ENCODE assay signal across 8 cellular contexts in the genomic region with DNA sequence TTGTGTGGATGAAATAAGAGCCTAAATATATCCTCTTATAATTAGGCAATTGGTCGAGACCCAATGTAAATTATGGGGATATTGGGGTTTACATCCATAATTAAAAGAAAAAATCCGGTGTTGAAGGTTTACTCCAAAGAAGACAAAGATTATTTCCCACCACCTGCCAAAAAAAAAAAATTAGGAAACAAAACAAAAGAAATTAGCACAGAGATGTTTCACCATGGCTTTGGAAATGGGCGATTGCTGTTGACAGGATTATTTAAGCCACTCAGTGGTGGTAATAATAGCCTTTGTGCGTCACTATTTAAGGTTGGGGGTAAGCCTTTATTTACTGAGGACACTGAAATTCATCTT. TPM values are rescaled to one million over a fixed set of nuclear protein-coding genes. Genes with fewer than 3 reads are reported as not detected.
A peak's percentile ranks its signal among the peaks of the same experiment; 100 is the strongest.
DNase-seq lines count a peak whose midpoint lies in the region; ATAC-seq and TF ChIP-seq lines count a peak whose summit lies in the region.

No MANE protein-coding gene starts in this region.

- H3K27ac Mint-ChIP-seq in natural killer cell treated with Interleukin-12 subunit alpha and Interleukin-12 subunit beta and Interleukin-15 and Interleukin-18, amount 100 ng/mL, for 72 hours: peak overlapping the region; percentile 68 to 69

- H3K4me1 ChIP-seq in BLaER1 treated with 17β-estradiol and CSF1 and Interleukin-3, amounts not matched to agents 10 nM and 100 nM: peaks cover 9 to 26% (median 17%) of the 10 kb centered on the region in 10 experiments
- H3K4me1 ChIP-seq in Loucy (ENCODE audit: insufficient read depth, low read length, poor library complexity, severe bottlenecking): peaks cover 20% of the 10 kb centered on the region

- peak overlapping the region; percentile 67 to 97 (median 89) for H3K4me2 ChIP-seq in BLaER1 treated with 17β-estradiol and CSF1 and Interleukin-3, amounts not matched to agents 10 nM and 100 nM
- peak overlapping the region; percentile 93 for H3K4me2 ChIP-seq in Loucy (ENCODE audit: low read depth, low read length, poor library complexity, severe bottlenecking)

- no peaks in the 10 kb centered on the region for H3K27me3 ChIP-seq in BLaER1 treated with 17β-estradiol and CSF1 and Interleukin-3, amounts not matched to agents 10 nM and 100 nM
- no peaks in the 10 kb centered on the region for H3K27me3 ChIP-seq in Loucy (ENCODE audit: insufficient read depth, low read length, poor library complexity, severe bottlenecking)

- H3K4me3 Mint-ChIP-seq in natural killer cell treated with Interleukin-12 subunit alpha and Interleukin-12 subunit beta and Interleukin-15 and Interleukin-18, amount 100 ng/mL, for 72 hours: peak overlapping the region; percentile 91

- peaks cover 0 to 14% (median 3%) of the 10 kb centered on the region in 11 experiments; a peak in 12 of 22 replicates for H3K36me3 ChIP-seq in BLaER1 treated with 17β-estradiol and CSF1 and Interleukin-3, amounts not matched to agents 10 nM and 100 nM
- no peaks in the 10 kb centered on the region for H3K36me3 ChIP-seq in Loucy (ENCODE audit: insufficient read depth, low read length)

- no peaks in the 10 kb centered on the region for H3K9me3 ChIP-seq in BLaER1 treated with 17β-estradiol and CSF1 and Interleukin-3, amounts not matched to agents 10 nM and 100 nM (replicated peaks in 1 of 11)
- no peaks in the 10 kb centered on the region for H3K9me3 ChIP-seq in Loucy (ENCODE audit: insufficient read depth, low read depth, low read length)

- DNase-seq in coronary artery (ENCODE audit: low spot score) (no peak), NCI-H345 treated with DMSO at 0.1 percent for 48 hours (lab: John Stamatoyannopoulos, UW; ENCODE audit: unreplicated experiment) (no peak), amniotic stem cell (lab: John Stamatoyannopoulos, UW) (no peak)
- DNase-seq in natural killer cell treated with Interleukin-12 subunit alpha and Interleukin-12 subunit beta and Interleukin-15 and Interleukin-18, amount 100 ng/mL, for 72 hours (ENCODE audit: low spot score): no peak
- DNase-seq in activated effector memory CD4-positive, alpha-beta T cell treated with anti-CD3 and anti-CD28 coated beads, Interleukin-2, amount 50 U/mL, for 16 hours: no peak

- peaks cover 0 to 23% (median 10%) of the 10 kb centered on the region in 11 experiments; a peak in 10 of 22 replicates for H4K20me1 ChIP-seq in BLaER1 treated with 17β-estradiol and CSF1 and Interleukin-3, amounts not matched to agents 10 nM and 100 nM
- H4K20me1 ChIP-seq in Loucy (ENCODE audit: insufficient read depth, low read length, poor library complexity, severe bottlenecking): peaks cover 7% of the 10 kb centered on the region

- ATAC-seq in natural killer cell treated with Interleukin-12 subunit alpha and Interleukin-12 subunit beta and Interleukin-15 and Interleukin-18, amount 100 ng/mL, for 72 hours: no peak
- no peak for ATAC-seq in GM19324 (IDR thresholded peaks at IDR 0.05; ENCODE audit: low FRiP score, unreplicated experiment)

- H3K27me3 Mint-ChIP-seq in natural killer cell treated with Interleukin-12 subunit alpha and Interleukin-12 subunit beta and Interleukin-15 and Interleukin-18, amount 100 ng/mL, for 72 hours: no peaks in the 10 kb centered on the region

- H3K27ac ChIP-seq in BLaER1 treated with 17β-estradiol and CSF1 and Interleukin-3, amounts not matched to agents 10 nM and 100 nM: peak overlapping the region in 10 of 11 experiments; percentile 68 to 88 (median 78); a peak in 19 of 22 replicates
- H3K27ac ChIP-seq in coronary artery: peak overlapping the region; percentile 97 to 98

- H3K9ac ChIP-seq in BLaER1 treated with 17β-estradiol and CSF1 and Interleukin-3, amounts not matched to agents 10 nM and 100 nM: peak overlapping the region; percentile 79 to 90 (median 84); a peak in 21 of 22 replicates
- peak overlapping the region; percentile 67 for H3K9ac ChIP-seq in Loucy (ENCODE audit: low read depth, low read length, poor library complexity, severe bottlenecking)

- H3K9me2 ChIP-seq in Loucy (replicated peaks; ENCODE audit: low read depth, low read length): no peaks in the 10 kb centered on the region

- H3K4me3 ChIP-seq in BLaER1 treated with 17β-estradiol and CSF1 and Interleukin-3, amounts not matched to agents 10 nM and 100 nM: peak overlapping the region; percentile 60 to 93 (median 78)
- H3K4me3 ChIP-seq in Loucy (ENCODE audit: low read length, poor library complexity, severe bottlenecking) (peak overlapping the region; percentile 88), coronary artery (peak overlapping the region; percentile 95)

- TF ChIP-seq CTCF in Loucy (conservative IDR thresholded peaks at IDR 0.05; ENCODE audit: low read length): no peak
- no peak for TF ChIP-seq CTCF in coronary artery (IDR thresholded peaks at IDR 0.05)

- no peaks in the 10 kb centered on the region for H3K9me3 Mint-ChIP-seq in natural killer cell treated with Interleukin-12 subunit alpha and Interleukin-12 subunit beta and Interleukin-15 and Interleukin-18, amount 100 ng/mL, for 72 hours

- H3K79me2 ChIP-seq in Loucy (ENCODE audit: insufficient read depth, low read length): peaks cover 32% of the 10 kb centered on the region

- H3K36me3 Mint-ChIP-seq in natural killer cell treated with Interleukin-12 subunit alpha and Interleukin-12 subunit beta and Interleukin-15 and Interleukin-18, amount 100 ng/mL, for 72 hours: no peaks in the 10 kb centered on the region

- peak overlapping the region; percentile 92 for H2AFZ ChIP-seq in Loucy (ENCODE audit: low read length)

- no peaks in the 10 kb centered on the region for H3F3A ChIP-seq in Loucy (ENCODE audit: low read depth)

- peaks cover 15 to 23% of the 10 kb centered on the region in 2 donors for H3K4me1 Mint-ChIP-seq in natural killer cell treated with Interleukin-12 subunit alpha and Interleukin-12 subunit beta and Interleukin-15 and Interleukin-18, amount 100 ng/mL, for 72 hours (ENCODE audit: low read depth in 2 of 2)

RNA-seq across cellular contexts. Expression of a gene that starts 0.6 kb away (rescaled TPM):
- 10 to 100 TPM; 22.9 to 23.6 TPM for total RNA-seq in natural killer cell treated with Interleukin-12 subunit alpha and Interleukin-12 subunit beta and Interleukin-15 and Interleukin-18, amount 100 ng/mL, for 72 hours

RNA-seq across cellular contexts. Expression of a gene that starts 16.0 kb away (rescaled TPM):
- 10 to 100 TPM; 71.8 to 76.5 TPM for total RNA-seq in natural killer cell treated with Interleukin-12 subunit alpha and Interleukin-12 subunit beta and Interleukin-15 and Interleukin-18, amount 100 ng/mL, for 72 hours

RNA-seq across cellular contexts. Expression of a gene that starts 46.4 kb away (rescaled TPM):
- 10 to 100 TPM; 60.6 to 74.0 TPM for total RNA-seq in natural killer cell treated with Interleukin-12 subunit alpha and Interleukin-12 subunit beta and Interleukin-15 and Interleukin-18, amount 100 ng/mL, for 72 hours

RNA-seq across cellular contexts. Expression of a gene that starts 46.6 kb away (rescaled TPM):
- 10 to 100 TPM; 67.9 to 76.8 TPM for total RNA-seq in natural killer cell treated with Interleukin-12 subunit alpha and Interleukin-12 subunit beta and Interleukin-15 and Interleukin-18, amount 100 ng/mL, for 72 hours
